In genomic region chr17:5706835-5707234, GRCh38 we compare ENCODE assay signal across 8 cellular contexts.
A peak's percentile ranks its signal among the peaks of the same experiment; 100 is the strongest.
DNase-seq lines count a peak whose midpoint lies in the region; ATAC-seq and TF ChIP-seq lines count a peak whose summit lies in the region.

No MANE protein-coding gene starts in this region.

- intact Hi-C loops in spleen (cut with DNase I; ENCODE audit: low total_unique reads): loop anchor here (5.0 kb wide), 1 partner anchor 120 kb away; no protein-coding TSS in a partner anchor

- peaks cover 0 to 28% (median 0%) of the 10 kb centered on the region in 7 donors for H3K27me3 ChIP-seq in spleen (replicated peaks in 1 of 7)

- H3K9me3 ChIP-seq in spleen: peaks cover 0 to 19% (median 6%) of the 10 kb centered on the region in 8 donors

- peak; percentile 51 to 85 (median 76) for TF ChIP-seq CTCF in spleen (IDR thresholded peaks at IDR 0.05 in 8 of 11, conservative IDR thresholded peaks at IDR 0.05 in 3 of 11)

- no peak for TF ChIP-seq POLR2A in spleen (IDR thresholded peaks at IDR 0.05)

- 5 to 15% (median 8%) methylated on average over 3 of the region's 3 CpGs for WGBS in spleen, 5 donors

- DNase-seq in DMS153 (lab: John Stamatoyannopoulos, UW) (peak; percentile 39), LHCN-M2 (ENCODE audit: low read depth) (peak; percentile 57), amniotic epithelial cell (ENCODE audit: low read depth) (peak; percentile 19), hypothalamus (lab: John Stamatoyannopoulos, UW) (peak in 43 of 51 donors; percentile 4 to 78 (median 41)), spleen (peak; percentile 83)

- no peaks in the 10 kb centered on the region for H3K4me1 ChIP-seq in spleen

- ATAC-seq in SK-N-SH treated with all-trans-retinoic acid at 6 μM for 48 hours (peak; percentile 93), HG02678 (IDR thresholded peaks at IDR 0.05; ENCODE audit: unreplicated experiment) (no peak), HG02970 (IDR thresholded peaks at IDR 0.05; ENCODE audit: low FRiP score, unreplicated experiment) (no peak)

- no peak overlapping the region for H3K4me3 ChIP-seq in spleen

- no peaks in the 10 kb centered on the region for H3K36me3 ChIP-seq in spleen

- no peak overlapping the region for H3K27ac ChIP-seq in spleen

TF ChIP-seq in SK-N-SH treated with all-trans-retinoic acid at 6 μM for 48 hours, 23 proteins besides CTCF, POLR2A, EP300 and RAD21:
- no peak for TF ChIP-seq SNAI2 (CRISPR knock-in tag; IDR thresholded peaks at IDR 0.05)
- no peak for TF ChIP-seq ZNF565 (CRISPR knock-in tag; conservative IDR thresholded peaks at IDR 0.05; ENCODE audit: low read depth)
- TF ChIP-seq ARNTL (CRISPR knock-in tag; IDR thresholded peaks at IDR 0.05; ENCODE audit: borderline replicate concordance, low read depth): no peak
- TF ChIP-seq PPARA (CRISPR knock-in tag; IDR thresholded peaks at IDR 0.05; ENCODE audit: borderline replicate concordance): no peak
- no peak for TF ChIP-seq BACH2 (CRISPR knock-in tag; IDR thresholded peaks at IDR 0.05; ENCODE audit: borderline replicate concordance)
- TF ChIP-seq ESRRG (CRISPR knock-in tag; IDR thresholded peaks at IDR 0.05): no peak
- TF ChIP-seq ZNF70 (CRISPR knock-in tag; IDR thresholded peaks at IDR 0.05): no peak
- no peak for TF ChIP-seq ZC3H10 (CRISPR knock-in tag; IDR thresholded peaks at IDR 0.05)
- TF ChIP-seq CREB5 (CRISPR knock-in tag; IDR thresholded peaks at IDR 0.05; ENCODE audit: low read depth): no peak
- TF ChIP-seq CSDC2 (CRISPR knock-in tag; IDR thresholded peaks at IDR 0.05): no peak
- no peak for TF ChIP-seq RARB (CRISPR knock-in tag; IDR thresholded peaks at IDR 0.05)
- TF ChIP-seq TSHZ2 (CRISPR knock-in tag; IDR thresholded peaks at IDR 0.05): no peak
- TF ChIP-seq TOX (CRISPR knock-in tag; IDR thresholded peaks at IDR 0.05; ENCODE audit: borderline replicate concordance): no peak
- TF ChIP-seq POU6F1 (CRISPR knock-in tag; IDR thresholded peaks at IDR 0.05; ENCODE audit: borderline replicate concordance, low read depth): no peak
- no peak for TF ChIP-seq OSR1 (CRISPR knock-in tag; IDR thresholded peaks at IDR 0.05)
- no peak for TF ChIP-seq GLIS3 (CRISPR knock-in tag; IDR thresholded peaks at IDR 0.05)
- no peak for TF ChIP-seq ZFP3 (CRISPR knock-in tag; IDR thresholded peaks at IDR 0.05)
- TF ChIP-seq TCF4 (CRISPR knock-in tag; IDR thresholded peaks at IDR 0.05; ENCODE audit: borderline replicate concordance): no peak
- TF ChIP-seq CSRNP3 (CRISPR knock-in tag; IDR thresholded peaks at IDR 0.05): no peak

Comparison
In these comparisons a context has a peak if more than half of its experiments do, and no peak if none do; other contexts are left out.
1. DNase-seq: peak in every context shown above with its lines; median percentile 83 in spleen; 57 in LHCN-M2; 41 in hypothalamus; 39 in DMS153; 19 in amniotic epithelial cell.